In genomic region chr6:121767254-121767653, GRCh38 we compare ENCODE assay signal across 15 cellular contexts.
A peak's percentile ranks its signal among the peaks of the same experiment; 100 is the strongest.
DNase-seq lines count a peak whose midpoint lies in the region; ATAC-seq and TF ChIP-seq lines count a peak whose summit lies in the region.
"Had no signal": no experiment of that assay in that cellular context is flagged by ENCODE, and none has a peak within 500 bp of the region (broad histone marks: within the 10 kb centered on the region; RNA-seq: fewer than 3 reads in every experiment).

No MANE protein-coding gene starts in this region.

- no peak overlapping the region for H2BK120ac ChIP-seq in IMR-90 (ENCODE audit: low read depth, low read length)

- H4K91ac ChIP-seq in IMR-90 (ENCODE audit: insufficient read depth, low read depth, low read length) = no peak overlapping the region

- no peak for TF ChIP-seq CTCF in IMR-90 (conservative IDR thresholded peaks at IDR 0.05; ENCODE audit: low read depth, low read length)

- H3K4me2 ChIP-seq in IMR-90 (ENCODE audit: low read depth, low read length) = no peak overlapping the region

- no peaks in the 10 kb centered on the region for H3K36me3 ChIP-seq in IMR-90 (ENCODE audit: control insufficient read depth, insufficient read depth, low read length)

- no peaks in the 10 kb centered on the region for H3K79me1 ChIP-seq in IMR-90 (ENCODE audit: low read depth in 1 of 2, low read length in 2 of 2)

- H3K4me1 ChIP-seq in IMR-90 (ENCODE audit: control insufficient read depth, insufficient read depth, low read length) = peaks cover 3% of the 10 kb centered on the region; the same call in 1 of the 2 replicates

- H3K9me1 ChIP-seq in IMR-90 (ENCODE audit: insufficient read depth, low read length) = no peaks in the 10 kb centered on the region

- H4K20me1 ChIP-seq in IMR-90 (ENCODE audit: insufficient read depth, low read length) = no peaks in the 10 kb centered on the region

- POLR2A ChIA-PET in IMR-90 (lab: Charles Lee; ENCODE audit: unreplicated experiment) = no interaction called here

- no peak overlapping the region for H2BK15ac ChIP-seq in IMR-90 (ENCODE audit: low read depth, low read length)

- no peak overlapping the region for H2AFZ ChIP-seq in IMR-90 (replicated peaks; ENCODE audit: low read length, poor library complexity)

- intact Hi-C loops in IMR-90 (cut with micrococcal nuclease) = no loop called here
- intact Hi-C loops in sciatic nerve (cut with DNase I) = no loop called here

- no peak overlapping the region for H3K14ac ChIP-seq in IMR-90 (replicated peaks; ENCODE audit: low read depth, low read length)

- no peak overlapping the region for H3K27ac ChIP-seq in IMR-90 (ENCODE audit: insufficient read depth, low read length)

- H3K4me3 ChIP-seq in IMR-90 (ENCODE audit: insufficient read depth, low read depth, low read length) = no peak overlapping the region

- no peak for TF ChIP-seq RAD21 in IMR-90 (IDR thresholded peaks at IDR 0.05; ENCODE audit: low read length)

- no peak overlapping the region for H3K9ac ChIP-seq in IMR-90 (ENCODE audit: low read depth, low read length)

- WGBS in IMR-90 (ENCODE audit: extremely low coverage in 2 of 2, insufficient read length in 1 of 2), 2 experiments = no CpG with 5 or more reads among the region's 2 CpGs

- dilution Hi-C loops in IMR-90 (cut with HindIII; ENCODE audit: low sequenced_read_pairs, unreplicated experiment) = no loop called here

- no peak overlapping the region for H2AK5ac ChIP-seq in IMR-90 (ENCODE audit: low read depth, low read length)

- H2BK20ac ChIP-seq in IMR-90 (ENCODE audit: low read depth, low read length) = no peak overlapping the region

- CTCF ChIA-PET in IMR-90 (lab: Yijun Ruan, JAX) = no interaction called here

- no peak overlapping the region for H4K8ac ChIP-seq in IMR-90 (ENCODE audit: low read depth in 2 of 2, low read length in 2 of 2)

- no peak for TF ChIP-seq POLR2A in IMR-90 (IDR thresholded peaks at IDR 0.05; ENCODE audit: low read depth, low read length)

- H3K18ac ChIP-seq in IMR-90 (ENCODE audit: low read depth, low read length) = no peak overlapping the region

- no TSS peak for BruUV-seq in IMR-90 (replicated peaks; lab: Mats Ljungman, UMichigan)

- H3K4ac ChIP-seq in IMR-90 (ENCODE audit: low read depth, low read length) = no peak overlapping the region

- H3K56ac ChIP-seq in IMR-90 (ENCODE audit: extremely low read depth, insufficient read depth, low read length) = no peak overlapping the region

- ATAC-seq in IMR-90 (ENCODE audit: low read depth) (no peak), sciatic nerve (peak; percentile 93)

- H2AK9ac ChIP-seq in IMR-90 (replicated peaks; ENCODE audit: low read depth, low read length, poor library complexity) = no peak overlapping the region

- no peak overlapping the region for H4K5ac ChIP-seq in IMR-90 (ENCODE audit: low read depth, low read length)

- no peaks in the 10 kb centered on the region for H3K9me3 ChIP-seq in IMR-90 (ENCODE audit: control insufficient read depth, insufficient read depth, low read length)

- DNase-seq in AG20443 (ENCODE audit: low spot score) = peak; percentile 10
- peak; percentile 2 for DNase-seq in IMR-90
- peak; percentile 30 for DNase-seq in fibroblast of peridontal ligament (ENCODE audit: extremely low read depth)
- DNase-seq in sciatic nerve (ENCODE audit: low spot score) = no peak
- DNase-seq in NCI-H146 (lab: John Stamatoyannopoulos, UW) = no peak
- no peak for DNase-seq in kidney tubule cell (ENCODE audit: low spot score)
- DNase-seq in amniotic stem cell (lab: John Stamatoyannopoulos, UW) = no peak
- DNase-seq: CD4-positive, CD25-positive, alpha-beta regulatory T cell; DMS79; GDM1; GOT3; NCI-H1436 treated with DMSO at 0.1 percent for 48 hours; NCI-H2081 treated with DMSO at 0.1 percent for 48 hours; NCI-H2227 treated with DMSO at 0.1 percent for 48 hours; NCI-H69 had no signal

- no peak overlapping the region for H3K23ac ChIP-seq in IMR-90 (ENCODE audit: low read depth, low read length)

- in situ Hi-C loops in IMR-90 (cut with MboI; ENCODE audit: low sequenced_read_pairs) = no loop called here

- no peak overlapping the region for H2BK5ac ChIP-seq in IMR-90 (ENCODE audit: low read depth, low read length, poor library complexity, severe bottlenecking)

- no peaks in the 10 kb centered on the region for H3K27me3 ChIP-seq in IMR-90 (ENCODE audit: control insufficient read depth, insufficient read depth, low read length)

TF ChIP-seq in IMR-90, 13 proteins besides CTCF, POLR2A, EP300 and RAD21:
- no peak for TF ChIP-seq MAFK (IDR thresholded peaks at IDR 0.05; ENCODE audit: low read depth, low read length)
- no peak for TF ChIP-seq CEBPB (IDR thresholded peaks at IDR 0.05; ENCODE audit: low read depth, low read length)
- TF ChIP-seq BHLHE40 (IDR thresholded peaks at IDR 0.05; ENCODE audit: low read depth, low read length) = no peak
- TF ChIP-seq MAZ (IDR thresholded peaks at IDR 0.05; ENCODE audit: borderline replicate concordance, low read depth, low read length) = no peak
- no peak for TF ChIP-seq SMC3 (IDR thresholded peaks at IDR 0.05; ENCODE audit: low read depth, low read length)
- TF ChIP-seq MXI1 (IDR thresholded peaks at IDR 0.05; ENCODE audit: borderline replicate concordance, low read depth, low read length) = no peak
- no peak for TF ChIP-seq FOS (IDR thresholded peaks at IDR 0.05; ENCODE audit: low read depth, low read length)

Comparison
In these comparisons a context has a peak if more than half of its experiments do, and no peak if none do; other contexts are left out.
1. DNase-seq: peak in AG20443 (single experiment), IMR-90 (single experiment) and fibroblast of peridontal ligament (single experiment); none in sciatic nerve (single experiment), NCI-H146 (single experiment), kidney tubule cell (single experiment) and amniotic stem cell (single experiment).